ENCODE assay signal across 18 cellular contexts in genomic region chr9:137111788-137112563, GRCh38. TPM values are rescaled to one million over a fixed set of nuclear protein-coding genes. Genes with fewer than 3 reads are reported as not detected.
"Had no signal": no experiment of that assay in that cellular context is flagged by ENCODE, and none has a peak within 500 bp of the region (broad histone marks: within the 10 kb centered on the region; RNA-seq: fewer than 3 reads in every experiment).

No MANE protein-coding gene starts in this region.

- DNase-seq: cortex of kidney; effector memory CD4-positive, alpha-beta T cell; gastrocnemius medialis; islet precursor cell; lower lobe of right lung; small intestine; stimulated activated CD4-positive, alpha-beta T cell treated with anti-CD3 and anti-CD28 coated beads, Interleukin-12 subunit alpha, Interleukin-12 subunit beta, amount 100 ng/mL, for 4 hours; stimulated activated CD4-positive, alpha-beta T cell treated with anti-CD3 and anti-CD28 coated beads, Interleukin-2, amount 100 ng/mL, for 48 hours; stimulated activated naive CD4-positive, alpha-beta T cell treated with Interleukin-2 at 50 U/mL for 16 hours; trophoblast cell had no signal

- H3K27ac Mint-ChIP-seq: mesothelial cell of epicardium had no signal

- ATAC-seq: gastrocnemius medialis, left lung, lower lobe of right lung had no signal

- H3K27me3 ChIP-seq: esophagus muscularis mucosa, gastrocnemius medialis, ovary, right atrium auricular region had no signal

- H3K27me3 Mint-ChIP-seq: memory B cell had no signal

- H3K9me3 Mint-ChIP-seq: memory B cell, mesothelial cell of epicardium had no signal

- H3K36me3 ChIP-seq: ovary had no signal

- H3K4me3 ChIP-seq: esophagus muscularis mucosa, gastrocnemius medialis, left lung, lower lobe of right lung, ovary, right atrium auricular region had no signal

RNA-seq across cellular contexts. Expression of gene GRIN1, which starts 27.0 kb away (rescaled TPM):
- total RNA-seq: fibroblast of villous mesenchyme, gastrocnemius medialis, posterior vena cava, right atrium auricular region had no signal
